In genomic region chr19:23778566-23778965, GRCh38 we compare ENCODE assay signal across 18 cellular contexts. TPM values are rescaled to one million over a fixed set of nuclear protein-coding genes. Genes with fewer than 3 reads are reported as not detected.
"Had no signal": no experiment of that assay in that cellular context is flagged by ENCODE, and none has a peak within 500 bp of the region (broad histone marks: within the 10 kb centered on the region; RNA-seq: fewer than 3 reads in every experiment).

No MANE protein-coding gene starts in this region.

- DNase-seq: KBM-7, MV-4-11, NCI-H1048, NCI-H1105, NCI-H1417, NCI-H1436 treated with DMSO at 0.1 percent for 48 hours, NCI-H1694, NCI-H1930, NCI-H2081, NCI-H2107, NCI-H2227 treated with DMSO at 0.1 percent for 48 hours, NCI-H524, NCI-H526 treated with DMSO at 0.1 percent for 48 hours, NCI-H748 treated with DMSO at 0.1 percent for 48 hours, RPMI8226, SHP77, SK-N-SH had no signal

- H3K9me3 ChIP-seq: SK-N-SH had no signal

- H3K4me2 ChIP-seq: SK-N-SH had no signal

- H3K9ac ChIP-seq: SK-N-SH had no signal

RNA-seq across cellular contexts. Expression of gene ZNF681, which starts 19.9 kb away (rescaled TPM):
- total RNA-seq: MCF 10A had no signal
